8 cellular contexts compared by ENCODE assay signal in genomic region chr15:60479711-60480110, GRCh38. TPM values are rescaled to one million over a fixed set of nuclear protein-coding genes. Genes with fewer than 3 reads are reported as not detected.
A peak's percentile ranks its signal among the peaks of the same experiment; 100 is the strongest.
DNase-seq lines count a peak whose midpoint lies in the region; ATAC-seq and TF ChIP-seq lines count a peak whose summit lies in the region.

No MANE protein-coding gene starts in this region.

- TF ChIP-seq CTCF in heart right ventricle (IDR thresholded peaks at IDR 0.05) (no peak), left lung (IDR thresholded peaks at IDR 0.05) (no peak), tibial nerve (IDR thresholded peaks at IDR 0.05) (no peak), RWPE1 (conservative IDR thresholded peaks at IDR 0.05; ENCODE audit: low read depth) (no peak)

- peaks cover 4 to 24% of the 10 kb centered on the region in 2 donors for H3K36me3 Mint-ChIP-seq in activated naive CD4-positive, alpha-beta T cell treated with anti-CD3 and anti-CD28 coated beads, Interleukin-2, amount 50 U/mL, for 72 hours

- intact Hi-C loops in heart right ventricle (cut with DNase I) (no loop called here), Right ventricle myocardium superior (cut with DNase I) (no loop called here), left lung (cut with DNase I) (no loop called here)

- H3K36me3 ChIP-seq in heart right ventricle (peaks cover 0 to 19% (median 0%) of the 10 kb centered on the region in 9 donors), left lung (peaks cover 0 to 6% of the 10 kb centered on the region in 2 donors), tibial nerve (peaks cover 0 to 5% (median 0%) of the 10 kb centered on the region in 3 donors)

- peak overlapping the region in 9 of 10 donors; percentile 88 to 96 (median 96) for H3K27ac ChIP-seq in heart right ventricle
- H3K27ac ChIP-seq in left lung: peak overlapping the region; percentile 91 to 92
- H3K27ac ChIP-seq in tibial nerve: peak overlapping the region; percentile 79 to 97 (median 92)
- no peak overlapping the region for H3K27ac ChIP-seq in RWPE1

- CTCF ChIA-PET in RWPE1 (lab: Yijun Ruan, JAX): no interaction called here

- H3K9me3 Mint-ChIP-seq in activated naive CD4-positive, alpha-beta T cell treated with anti-CD3 and anti-CD28 coated beads, Interleukin-2, amount 50 U/mL, for 72 hours: no peaks in the 10 kb centered on the region

- no peak for ATAC-seq in heart right ventricle
- no peak for ATAC-seq in Right ventricle myocardium superior (ENCODE audit: poor library complexity)
- peak in 1 of 2 donors; percentile 26 for ATAC-seq in activated naive CD4-positive, alpha-beta T cell treated with anti-CD3 and anti-CD28 coated beads, Interleukin-2, amount 50 U/mL, for 72 hours
- ATAC-seq in left lung: peak; percentile 5

- H3K4me3 ChIP-seq in heart right ventricle: peak overlapping the region; percentile 63 to 86 (median 72)
- H3K4me3 ChIP-seq in left lung: peak overlapping the region; percentile 80 to 88
- H3K4me3 ChIP-seq in tibial nerve: peak overlapping the region; percentile 58 to 90 (median 81)

- WGBS in heart right ventricle, 2 donors: 60 to 61% methylated on average over 5 of the region's 5 CpGs
- 60 to 74% methylated on average over 5 of the region's 5 CpGs for WGBS in tibial nerve, 2 donors

- H3K9me3 ChIP-seq in heart right ventricle: no peaks in the 10 kb centered on the region
- no peaks in the 10 kb centered on the region for H3K9me3 ChIP-seq in left lung
- no peaks in the 10 kb centered on the region for H3K9me3 ChIP-seq in tibial nerve

- peak overlapping the region; percentile 97 for H3K27ac Mint-ChIP-seq in activated naive CD4-positive, alpha-beta T cell treated with anti-CD3 and anti-CD28 coated beads, Interleukin-2, amount 50 U/mL, for 72 hours

- DNase-seq in heart right ventricle (no peak), Right ventricle myocardium superior (no peak), left lung (no peak), tibial nerve (ENCODE audit: low spot score in 2 of 2) (no peak), anterior cingulate cortex (lab: John Stamatoyannopoulos, UW) (no peak), DMS114 treated with DMSO at 0.1 percent for 48 hours (lab: John Stamatoyannopoulos, UW; ENCODE audit: unreplicated experiment) (no peak), RWPE1 (ENCODE audit: low spot score) (no peak)
- DNase-seq in activated naive CD4-positive, alpha-beta T cell treated with anti-CD3 and anti-CD28 coated beads, Interleukin-2, amount 50 U/mL, for 72 hours (ENCODE audit: low spot score in 2 of 2): no peak

- no peak for TF ChIP-seq POLR2A in tibial nerve (IDR thresholded peaks at IDR 0.05)

- H3K4me1 ChIP-seq in heart right ventricle: peaks cover 3 to 49% (median 33%) of the 10 kb centered on the region in 9 donors
- H3K4me1 ChIP-seq in left lung: peaks cover 21 to 37% of the 10 kb centered on the region in 2 donors
- H3K4me1 ChIP-seq in tibial nerve: peaks cover 4 to 46% (median 15%) of the 10 kb centered on the region in 4 donors

- POLR2A ChIA-PET in RWPE1 (lab: Yijun Ruan, JAX; ENCODE audit: low non-redundant PET): no interaction called here

- no peak for TF ChIP-seq EP300 in tibial nerve (IDR thresholded peaks at IDR 0.05)

- H3K27me3 ChIP-seq in heart right ventricle: no peaks in the 10 kb centered on the region
- H3K27me3 ChIP-seq in left lung: no peaks in the 10 kb centered on the region
- no peaks in the 10 kb centered on the region for H3K27me3 ChIP-seq in tibial nerve

RNA-seq across cellular contexts. Expression of gene ICE2, which starts 0.8 kb away (rescaled TPM):
- total RNA-seq in heart right ventricle: 10 to 100 TPM; 23.2 to 33.4 (median 27.1) TPM
- 10 to 100 TPM in 1 of 2 donors, 1 to 10 TPM in 1; 6.3 to 16.4 TPM for polyA plus RNA-seq in heart right ventricle
- total RNA-seq in Right ventricle myocardium superior: 24.6 TPM
- 10 to 100 TPM; 52.5 to 76.1 TPM for total RNA-seq in activated naive CD4-positive, alpha-beta T cell treated with anti-CD3 and anti-CD28 coated beads, Interleukin-2, amount 50 U/mL, for 72 hours
- total RNA-seq in left lung: 10 to 100 TPM; 35.9 to 45.1 TPM
- total RNA-seq in tibial nerve: 10 to 100 TPM; 23.9 to 44.1 (median 26.0) TPM
